Comparison of ENCODE assay signal across 34 cellular contexts in the genomic region with DNA sequence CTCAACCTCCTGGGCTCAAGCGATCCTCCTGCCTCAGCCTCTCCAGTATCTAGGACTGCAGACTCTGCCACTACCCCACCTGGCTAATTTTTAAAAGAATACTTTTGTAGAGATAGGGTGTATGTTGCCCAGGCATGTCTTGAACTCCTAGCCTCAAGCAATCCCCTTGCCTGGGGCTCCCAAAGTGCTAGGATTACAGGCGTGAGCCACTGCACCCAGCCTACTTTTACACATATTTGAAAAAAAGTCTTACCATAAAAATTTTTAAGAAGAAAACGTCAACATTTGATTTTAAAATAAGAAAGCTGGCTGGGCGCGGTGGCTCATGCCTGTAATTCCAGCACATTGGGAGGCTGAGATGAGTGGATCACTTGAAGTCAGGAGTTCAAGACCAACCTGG.
"Had no signal": no experiment of that assay in that cellular context is flagged by ENCODE, and none has a peak within 500 bp of the region (broad histone marks: within the 10 kb centered on the region; RNA-seq: fewer than 3 reads in every experiment).

No MANE protein-coding gene starts in this region.

- H3K27ac ChIP-seq: adrenal gland, ascending aorta, body of pancreas, brain microvascular endothelial cell, breast epithelium, cardiac muscle cell had no signal

- H3K27me3 ChIP-seq: adrenal gland, ascending aorta, body of pancreas, brain microvascular endothelial cell, breast epithelium, cardiac muscle cell had no signal

- ATAC-seq: activated naive CD4-positive, alpha-beta T cell treated with anti-CD3 and anti-CD28 coated beads, Interleukin-2, amount 50 U/mL, for 72 hours; activated naive CD8-positive, alpha-beta T cell treated with anti-CD3 and anti-CD28 coated beads, Interleukin-2, amount 50 U/mL, for 24 hours; activated T-cell treated with anti-CD3 and anti-CD28 coated beads, Interleukin-2, amount 50 U/mL, for 4 hours; activated T-cell treated with anti-CD3 and anti-CD28 coated beads, Interleukin-2, amount 50 U/mL, for 72 hours; activated T-helper 17 cell treated with anti-CD3 and anti-CD28 coated beads, Interleukin-2, amount 50 U/mL, for 72 hours had no signal

- FAIRE-seq: astrocyte, bronchial epithelial cell had no signal

- H3K4me1 ChIP-seq: breast epithelium had no signal

- DNase-seq: activated effector memory CD4-positive, alpha-beta T cell treated with anti-CD3 and anti-CD28 coated beads, Interleukin-2, amount 50 U/mL, for 16 hours; activated effector memory CD4-positive, alpha-beta T cell treated with Interleukin-2 at 50 U/mL for 16 hours; activated gamma-delta T cell; activated gamma-delta T cell treated with Interleukin-2 at 50 U/mL for 16 hours; activated naive CD4-positive, alpha-beta T cell; activated naive CD4-positive, alpha-beta T cell treated with anti-CD3 and anti-CD28 coated beads for 36 hours; activated naive CD4-positive, alpha-beta T cell treated with anti-CD3 and anti-CD28 coated beads, Interleukin-2, amount 10 ng/mL, durations not matched to agents 7 days and 5 days; activated naive CD4-positive, alpha-beta T cell treated with anti-CD3 and anti-CD28 coated beads, Interleukin-2, amount 50 U/mL, for 16 hours; activated naive CD4-positive, alpha-beta T cell treated with Interleukin-2 at 50 U/mL for 16 hours; activated naive CD8-positive, alpha-beta T cell treated with anti-CD3 and anti-CD28 coated beads for 36 hours; activated naive CD8-positive, alpha-beta T cell treated with anti-CD3 and anti-CD28 coated beads, Interleukin-2, amount 10 ng/mL, durations not matched to agents 7 days and 5 days; activated naive CD8-positive, alpha-beta T cell treated with anti-CD3 and anti-CD28 coated beads, Interleukin-2, amount 50 U/mL, for 24 hours; activated T-cell treated with anti-CD3 and anti-CD28 coated beads for 4 hours; activated T-cell treated with anti-CD3 and anti-CD28 coated beads, Interleukin-2, amount 50 U/mL, for 1 hour; activated T-cell treated with anti-CD3 and anti-CD28 coated beads, Interleukin-2, amount 50 U/mL, for 24 hours; activated T-cell treated with anti-CD3 and anti-CD28 coated beads, Interleukin-2, amount 50 U/mL, for 4 hours; activated T-cell treated with anti-CD3 and anti-CD28 coated beads, Interleukin-2, amount 50 U/mL, for 48 hours; activated T-cell treated with anti-CD3 and anti-CD28 coated beads, Interleukin-2, amount 50 U/mL, for 72 hours; adrenal gland; amniotic stem cell; amygdala; anterior cingulate cortex; aorta; body of pancreas; brain microvascular endothelial cell; central memory CD4-positive, alpha-beta T cell; cerebellar nuclear complex had no signal

- H3K4me3 ChIP-seq: adrenal gland, ascending aorta, body of pancreas, breast epithelium, cardiac muscle cell had no signal

- H3K9me3 ChIP-seq: adrenal gland, ascending aorta, breast epithelium had no signal

- H3K36me3 ChIP-seq: brain microvascular endothelial cell, breast epithelium had no signal
